ENCODE assay signal across 10 cellular contexts in the genomic region with DNA sequence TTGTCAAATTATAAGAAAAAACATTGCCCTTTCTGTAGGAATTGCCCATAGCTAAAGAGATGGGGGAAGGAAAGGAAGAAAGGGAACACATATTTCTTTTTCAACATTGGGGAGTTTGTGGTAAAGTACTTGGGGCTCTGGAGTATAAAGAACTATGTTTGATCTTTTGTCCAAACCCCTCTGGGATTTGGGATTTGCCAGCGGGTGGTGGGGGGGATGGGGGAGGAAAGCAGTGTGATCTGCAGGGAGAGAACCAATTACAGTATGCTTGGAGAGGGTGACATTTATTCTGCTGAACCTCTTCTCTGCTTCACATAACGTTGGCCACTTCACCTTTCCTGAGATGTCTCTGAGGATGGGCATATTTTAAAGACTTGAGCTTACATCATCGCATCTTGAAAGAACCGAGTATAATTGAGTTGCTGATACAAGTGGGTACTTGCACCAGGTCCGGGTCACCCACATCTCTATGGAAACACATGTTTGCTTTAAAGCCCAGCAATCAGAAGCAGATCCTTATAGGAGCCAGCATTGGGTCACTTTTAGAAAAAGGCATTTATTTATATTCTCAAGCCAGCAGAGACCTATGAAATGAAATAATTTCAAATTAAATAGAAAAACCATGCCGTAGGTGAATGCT.
DNase-seq lines count a peak whose midpoint lies in the region; ATAC-seq and TF ChIP-seq lines count a peak whose summit lies in the region.
"Had no signal": no experiment of that assay in that cellular context is flagged by ENCODE, and none has a peak within 500 bp of the region (broad histone marks: within the 10 kb centered on the region; RNA-seq: fewer than 3 reads in every experiment).

No MANE protein-coding gene starts in this region.

- WGBS in trophoblast cell (ENCODE audit: extremely low coverage, insufficient coverage, insufficient read length) = no CpG with 5 or more reads among the region's 6 CpGs

- in situ Hi-C loops in HAP-1 (cut with MboI; ENCODE audit: low sequenced_read_pairs) = no loop called here

- H3K27me3 ChIP-seq in HAP-1 (ENCODE audit: low read depth) (no peaks in the 10 kb centered on the region), trophoblast cell (ENCODE audit: insufficient read depth, low read length) (no peaks in the 10 kb centered on the region)

- peak; percentile 52 to 75 for DNase-seq in HAP-1 (ENCODE audit: low spot score in 2 of 2)
- peak; percentile 84 for DNase-seq in NCI-H526 treated with DMSO at 0.1 percent for 48 hours (lab: John Stamatoyannopoulos, UW)
- no peak for DNase-seq in epithelial cell of prostate (ENCODE audit: low read depth, low spot score)
- no peak for DNase-seq in trophoblast cell
- DNase-seq in GM10266 (ENCODE audit: extremely low spot score) = no peak
- no peak for DNase-seq in activated CD4-positive, alpha-beta T cell treated with anti-CD3 and anti-CD28 coated beads for 48 hours
- DNase-seq: Right ventricle myocardium superior; stimulated activated naive B cell treated with anti-CD40 and anti-IgM and Interleukin-4, amounts not matched to agents 10 μg/mL and 1 μg/mL and 100 μg/mL, for 72 hours had no signal

- H4K8ac ChIP-seq in trophoblast cell (ENCODE audit: low read depth, low read length) = no peak overlapping the region

- no peak overlapping the region for H3K9ac ChIP-seq in trophoblast cell (ENCODE audit: low read length)

- H3K18ac ChIP-seq in trophoblast cell (ENCODE audit: low read length) = no peak overlapping the region

- 0 out of 2 replicates have a peak overlapping the region, but pooled peaks have one; percentile 0 for H3K4me3 ChIP-seq in HAP-1
- H3K4me3 ChIP-seq in trophoblast cell (ENCODE audit: low read depth, low read length) = no peak overlapping the region

- peaks cover 2% of the 10 kb centered on the region for H3K79me1 ChIP-seq in trophoblast cell (ENCODE audit: low read length)

- ATAC-seq in HG03196 (IDR thresholded peaks at IDR 0.05; ENCODE audit: unreplicated experiment) = no peak
- ATAC-seq in GM18870 (IDR thresholded peaks at IDR 0.05; ENCODE audit: unreplicated experiment) = no peak
- ATAC-seq: stimulated activated naive B cell treated with anti-CD40 and anti-IgM and Interleukin-4, amounts not matched to agents 10 μg/mL and 1 μg/mL and 100 μg/mL, for 72 hours had no signal

- no peak for TF ChIP-seq CTCF in GM10266 (IDR thresholded peaks at IDR 0.05; ENCODE audit: control insufficient read depth, insufficient read depth, low read depth, missing control alignments)

- H3K79me2 ChIP-seq in trophoblast cell (ENCODE audit: control insufficient read depth, insufficient read depth, low read length, poor library complexity) = peaks cover 14% of the 10 kb centered on the region

- H4K12ac ChIP-seq in trophoblast cell (ENCODE audit: low read depth, low read length) = no peak overlapping the region

- no peak overlapping the region for H3K4me2 ChIP-seq in trophoblast cell (ENCODE audit: low read length)

- H2AK5ac ChIP-seq in trophoblast cell (ENCODE audit: low read length) = no peak overlapping the region

- H4K91ac ChIP-seq in trophoblast cell (ENCODE audit: low read depth, low read length) = no peak overlapping the region

- peak overlapping the region; percentile 53 for H2BK120ac ChIP-seq in trophoblast cell (ENCODE audit: insufficient read depth, low read length, poor library complexity)

- no peak overlapping the region for H3K14ac ChIP-seq in trophoblast cell (ENCODE audit: low read length)

- H3K27ac ChIP-seq in epithelial cell of prostate (peak overlapping the region; percentile 64), trophoblast cell (ENCODE audit: low read depth, low read length) (no peak overlapping the region)

- peak overlapping the region; percentile 43 for H2BK12ac ChIP-seq in trophoblast cell (ENCODE audit: low read length)

- H3K23ac ChIP-seq in trophoblast cell (ENCODE audit: low read length) = no peak overlapping the region

- H3K9me3 ChIP-seq in HAP-1 (no peaks in the 10 kb centered on the region), trophoblast cell (ENCODE audit: insufficient read depth, low read depth, low read length) (no peaks in the 10 kb centered on the region)

- H2AFZ ChIP-seq in trophoblast cell (ENCODE audit: insufficient read depth, low read length, poor library complexity) = no peak overlapping the region

- H3K36me3 ChIP-seq in HAP-1 (replicated peaks) (no peaks in the 10 kb centered on the region), trophoblast cell (ENCODE audit: control insufficient read depth in 1 of 2, insufficient read depth in 2 of 2, low read length in 2 of 2) (no peaks in the 10 kb centered on the region)

- H3K4ac ChIP-seq in trophoblast cell (ENCODE audit: low read depth, low read length) = peak overlapping the region; percentile 47

- no peak overlapping the region for H2BK5ac ChIP-seq in trophoblast cell (ENCODE audit: low read depth, low read length, poor library complexity)

- H3K4me1 ChIP-seq in HAP-1 (peaks cover 42% of the 10 kb centered on the region), trophoblast cell (ENCODE audit: control insufficient read depth in 1 of 2, insufficient read depth in 2 of 2, low read length in 2 of 2) (peaks cover 27 to 42% of the 10 kb centered on the region in 2 experiments)

Comparison
In these comparisons a context has a peak if more than half of its experiments do, and no peak if none do; other contexts are left out.
1. DNase-seq: peak in HAP-1 (2 of 2) and NCI-H526 treated with DMSO at 0.1 percent for 48 hours (single experiment); none in epithelial cell of prostate (single experiment), trophoblast cell (0 of 2), GM10266 (single experiment) and activated CD4-positive, alpha-beta T cell treated with anti-CD3 and anti-CD28 coated beads for 48 hours (single experiment).